In the genomic region with DNA sequence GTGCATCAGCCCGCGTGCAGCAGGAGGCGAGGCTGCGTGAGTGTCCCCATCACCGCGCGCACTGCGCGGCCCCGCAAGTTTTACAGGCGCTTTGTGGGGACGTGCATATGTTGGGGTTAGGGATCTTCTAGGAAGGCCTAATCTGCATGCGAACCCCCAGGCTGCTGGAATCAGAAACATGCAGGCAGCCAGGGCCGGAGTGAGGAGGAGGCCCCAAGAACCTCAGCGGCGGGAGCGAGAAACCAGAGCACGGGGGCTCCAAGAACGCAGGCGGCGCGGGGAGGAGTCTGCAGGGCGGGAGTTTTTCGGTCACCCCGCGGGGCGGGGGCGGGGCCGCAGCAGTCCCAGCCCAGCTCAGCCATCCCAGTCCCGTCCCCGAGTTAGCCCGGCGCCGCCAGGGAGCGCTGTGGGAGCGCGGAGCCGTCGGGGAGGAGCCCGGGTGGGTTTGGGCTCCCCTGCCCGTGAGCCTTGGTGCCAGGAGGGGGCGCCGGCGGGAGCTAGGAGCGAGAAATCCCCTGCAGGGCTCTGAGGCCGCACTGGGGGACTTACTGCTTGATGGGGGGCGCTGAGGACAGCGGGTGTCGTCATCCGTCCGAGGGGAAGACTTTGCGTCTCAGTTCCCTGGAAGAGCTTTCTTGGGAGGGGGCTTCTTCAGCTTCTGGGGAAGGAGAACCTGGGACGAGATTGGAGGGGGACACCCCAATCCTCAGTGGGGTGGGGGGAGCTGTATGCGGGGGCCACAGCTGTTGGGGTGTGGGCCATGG, we compare ENCODE assay signal across 8 cellular contexts. TPM values are rescaled to one million over a fixed set of nuclear protein-coding genes. Genes with fewer than 3 reads are reported as not detected.
DNase-seq lines count a peak whose midpoint lies in the region; ATAC-seq and TF ChIP-seq lines count a peak whose summit lies in the region.

No MANE protein-coding gene starts in this region.

- TF ChIP-seq POLR2A in Peyer's patch (IDR thresholded peaks at IDR 0.05) (peak in 1 of 2 donors; percentile 8), stomach (IDR thresholded peaks at IDR 0.05) (no peak)

- H3K4me1 ChIP-seq in Peyer's patch (peaks cover 4 to 51% (median 11%) of the 10 kb centered on the region in 4 donors), stomach (peaks cover 39 to 69% (median 67%) of the 10 kb centered on the region in 4 donors)

- TF ChIP-seq EP300 in stomach (IDR thresholded peaks at IDR 0.05), result no peak

- TF ChIP-seq CTCF in CD14-positive monocyte (IDR thresholded peaks at IDR 0.05) (peak; percentile 95), Peyer's patch (IDR thresholded peaks at IDR 0.05) (peak; percentile 59 to 98 (median 90)), nephron progenitor cell (IDR thresholded peaks at IDR 0.05) (peak; percentile 95), stomach (IDR thresholded peaks at IDR 0.05) (peak in 5 of 7 experiments; percentile 86 to 94 (median 90))

- H3K36me3 ChIP-seq in KOPT-K1 (ENCODE audit: insufficient read depth, low read length), result no peaks in the 10 kb centered on the region
- no peaks in the 10 kb centered on the region for H3K36me3 ChIP-seq in Peyer's patch
- peaks cover 0 to 4% (median 0%) of the 10 kb centered on the region in 4 donors for H3K36me3 ChIP-seq in stomach

- H3K36me3 Mint-ChIP-seq in CD14-positive monocyte (peaks cover under 1 to 6% of the 10 kb centered on the region in 2 donors), nephron progenitor cell (ENCODE audit: low read depth) (no peaks in the 10 kb centered on the region)
- H3K36me3 Mint-ChIP-seq in activated T-cell treated with anti-CD3 and anti-CD28 coated beads, Interleukin-2, amount 50 U/mL, for 4 hours (ENCODE audit: insufficient read depth), result no peaks in the 10 kb centered on the region

- H3K27me3 ChIP-seq in Peyer's patch, result no peaks in the 10 kb centered on the region
- peaks cover 0 to 68% (median 24%) of the 10 kb centered on the region in 3 donors for H3K27me3 ChIP-seq in stomach

- H3K27ac Mint-ChIP-seq in CD14-positive monocyte (peak overlapping the region in 2 of 7 donors; percentile 63 to 65), nephron progenitor cell (no peak overlapping the region)

- H3K4me3 ChIP-seq in Peyer's patch (peak overlapping the region in 3 of 4 donors; percentile 30 to 46 (median 45)), stomach (peak overlapping the region; percentile 44 to 63 (median 52))

- DNase-seq in CD14-positive monocyte (ENCODE audit: low spot score) (peak; percentile 81), Peyer's patch (peak; percentile 73 to 94 (median 93)), fibroblast of gingiva (ENCODE audit: low read depth) (peak; percentile 70), nephron progenitor cell (peak; percentile 99), stomach (peak; percentile 95)
- DNase-seq in activated T-cell treated with anti-CD3 and anti-CD28 coated beads, Interleukin-2, amount 50 U/mL, for 4 hours, result peak; percentile 90

- H3K4me3 Mint-ChIP-seq in CD14-positive monocyte, result peak overlapping the region; percentile 60 to 86
- peak overlapping the region; percentile 67 for H3K4me3 Mint-ChIP-seq in activated T-cell treated with anti-CD3 and anti-CD28 coated beads, Interleukin-2, amount 50 U/mL, for 4 hours
- H3K4me3 Mint-ChIP-seq in nephron progenitor cell, result peak overlapping the region; percentile 77

- H3K9me3 ChIP-seq in KOPT-K1 (ENCODE audit: insufficient read depth, low read length, poor library complexity, severe bottlenecking) (no peaks in the 10 kb centered on the region), Peyer's patch (peaks cover 0 to 3% (median 0%) of the 10 kb centered on the region in 4 donors), stomach (no peaks in the 10 kb centered on the region)

- ATAC-seq in GM21381 (IDR thresholded peaks at IDR 0.05; ENCODE audit: unreplicated experiment), result peak; percentile 83
- ATAC-seq in activated T-cell treated with anti-CD3 and anti-CD28 coated beads, Interleukin-2, amount 50 U/mL, for 4 hours, result peak; percentile 94 to 97

- intact Hi-C loops in CD14-positive monocyte (cut with micrococcal nuclease) (loop anchor here (5.0 to 10.0 kb wide), 2 partner anchors 218 to 221 kb away; no protein-coding TSS in a partner anchor), stomach (cut with DNase I; ENCODE audit: low total_unique reads) (loop anchor here (10.0 kb wide), 1 partner anchor 91 kb away; no protein-coding TSS in a partner anchor)

- WGBS in stomach, 5 donors, result 0 to 3% (median 1%) methylated on average over 24 to 54 of the region's 54 CpGs

- H3K27ac ChIP-seq in KOPT-K1 (ENCODE audit: low read depth, low read length, poor library complexity, severe bottlenecking) (peak overlapping the region; percentile 42), Peyer's patch (peak overlapping the region in 1 of 4 donors; percentile 61), stomach (peak overlapping the region; percentile 46 to 88 (median 69))

- H3K27me3 Mint-ChIP-seq in CD14-positive monocyte (ENCODE audit: low read depth in 3 of 3) (peaks cover 63 to 82% (median 74%) of the 10 kb centered on the region in 3 donors), nephron progenitor cell (ENCODE audit: low read depth, poor library complexity) (peaks cover 27% of the 10 kb centered on the region)
- peaks cover 30% of the 10 kb centered on the region for H3K27me3 Mint-ChIP-seq in activated T-cell treated with anti-CD3 and anti-CD28 coated beads, Interleukin-2, amount 50 U/mL, for 4 hours (ENCODE audit: low read depth)

- peaks cover 0 to 24% (median 13%) of the 10 kb centered on the region in 7 donors for H3K9me3 Mint-ChIP-seq in CD14-positive monocyte
- no peaks in the 10 kb centered on the region for H3K9me3 Mint-ChIP-seq in activated T-cell treated with anti-CD3 and anti-CD28 coated beads, Interleukin-2, amount 50 U/mL, for 4 hours
- H3K9me3 Mint-ChIP-seq in nephron progenitor cell, result no peaks in the 10 kb centered on the region

- H3K4me1 Mint-ChIP-seq in CD14-positive monocyte (peaks cover 24% of the 10 kb centered on the region), nephron progenitor cell (peaks cover 53% of the 10 kb centered on the region)
- H3K4me1 Mint-ChIP-seq in activated T-cell treated with anti-CD3 and anti-CD28 coated beads, Interleukin-2, amount 50 U/mL, for 4 hours (ENCODE audit: low read depth), result peaks cover 21% of the 10 kb centered on the region

RNA-seq across cellular contexts. Expression of gene NRTN, which starts 0.9 kb away (rescaled TPM):
- polyA plus RNA-seq in CD14-positive monocyte, result not detected
- 1 to 10 TPM in 2 of 4 donors, under 1 TPM in 1, not detected in 1; 0.88 to 4.8 (median 3.5) TPM for total RNA-seq in Peyer's patch
- under 1 TPM in 2 of 3 donors, not detected in 1; 0.33 to 0.47 TPM for total RNA-seq in activated T-cell treated with anti-CD3 and anti-CD28 coated beads, Interleukin-2, amount 50 U/mL, for 4 hours
- total RNA-seq in stomach, result 1 to 10 TPM in 2 of 5 donors, under 1 TPM in 1, not detected in 2; 0.92 to 7.1 (median 1.8) TPM
- 1 to 10 TPM; 3.5 to 6.1 (median 4.0) TPM for polyA plus RNA-seq in stomach

RNA-seq across cellular contexts. Expression of gene DUS3L, which starts 13.0 kb away (rescaled TPM):
- polyA plus RNA-seq in CD14-positive monocyte, result 10 to 100 TPM; 17.4 to 23.4 TPM
- 10 to 100 TPM; 31.5 to 91.6 (median 71.2) TPM for total RNA-seq in Peyer's patch
- 100 to 1,000 TPM; 166 to 215 (median 198) TPM for total RNA-seq in activated T-cell treated with anti-CD3 and anti-CD28 coated beads, Interleukin-2, amount 50 U/mL, for 4 hours
- total RNA-seq in stomach, result 10 to 100 TPM; 25.2 to 67.5 (median 54.0) TPM
- 10 to 100 TPM; 28.9 to 42.6 (median 37.2) TPM for polyA plus RNA-seq in stomach

RNA-seq across cellular contexts. Expression of gene PRR22, which starts 19.4 kb away (rescaled TPM):
- polyA plus RNA-seq in CD14-positive monocyte, result under 1 TPM in 1 of 2 donors, not detected in 1; 0.15 TPM
- total RNA-seq in Peyer's patch, result 10 to 100 TPM in 1 of 4 donors, 1 to 10 TPM in 3; 6.5 to 21.3 (median 9.0) TPM
- 10 to 100 TPM; 19.9 to 24.3 (median 20.5) TPM for total RNA-seq in activated T-cell treated with anti-CD3 and anti-CD28 coated beads, Interleukin-2, amount 50 U/mL, for 4 hours
- 10 to 100 TPM in 1 of 5 donors, 1 to 10 TPM in 2, under 1 TPM in 1, not detected in 1; 0.73 to 12.1 (median 5.4) TPM for total RNA-seq in stomach
- 1 to 10 TPM; 4.7 to 7.8 (median 6.4) TPM for polyA plus RNA-seq in stomach

RNA-seq across cellular contexts. Expression of gene FUT6, which starts 35.6 kb away (rescaled TPM):
- polyA plus RNA-seq in CD14-positive monocyte (not detected), stomach (10 to 100 TPM in 1 of 3 donors, not detected in 2; 15.3 TPM)
- total RNA-seq in Peyer's patch (100 to 1,000 TPM in 3 of 4 donors, 10 to 100 TPM in 1; 90.8 to 329 (median 210) TPM), stomach (100 to 1,000 TPM in 1 of 5 donors, under 1 TPM in 1, not detected in 3; 0.18 to 105 TPM)
- total RNA-seq in activated T-cell treated with anti-CD3 and anti-CD28 coated beads, Interleukin-2, amount 50 U/mL, for 4 hours, result not detected

RNA-seq across cellular contexts. Expression of gene FUT3, which starts 47.3 kb away (rescaled TPM):
- polyA plus RNA-seq in CD14-positive monocyte, result not detected
- total RNA-seq in Peyer's patch, result 100 to 1,000 TPM in 3 of 4 donors, 10 to 100 TPM in 1; 37.1 to 207 (median 155) TPM
- total RNA-seq in activated T-cell treated with anti-CD3 and anti-CD28 coated beads, Interleukin-2, amount 50 U/mL, for 4 hours, result under 1 TPM in 1 of 3 donors, not detected in 2; 0.10 TPM
- 100 to 1,000 TPM in 1 of 5 donors, 1 to 10 TPM in 4; 1.1 to 119 (median 8.5) TPM for total RNA-seq in stomach
- 10 to 100 TPM in 1 of 3 donors, 1 to 10 TPM in 2; 2.0 to 36.5 (median 5.0) TPM for polyA plus RNA-seq in stomach
